Comparison of ENCODE assay signal across 1 cellular context in genomic region chr2:98649135-98649991, GRCh38.
A peak's percentile ranks its signal among the peaks of the same experiment; 100 is the strongest.
TF ChIP-seq lines count a peak whose summit lies in the region.

No MANE protein-coding gene starts in this region.

TF ChIP-seq in HepG2, 621 proteins besides CTCF, POLR2A, EP300 and RAD21 (continued from another document and continues in another):
- TF ChIP-seq ZBTB44 (CRISPR knock-in tag; IDR thresholded peaks at IDR 0.05) (no peak), ZGPAT (CRISPR knock-in tag; IDR thresholded peaks at IDR 0.05) (peak; percentile 63; the same call in 1 of the 2 replicates), RBM39 (IDR thresholded peaks at IDR 0.05; ENCODE audit: low read depth, low read length, poor library complexity, severe bottlenecking) (no peak), TBX2 (CRISPR knock-in tag; IDR thresholded peaks at IDR 0.05; ENCODE audit: borderline replicate concordance) (0 out of 2 replicates have a peak, but pooled peaks have one; percentile 17), ZZZ3 (CRISPR knock-in tag; IDR thresholded peaks at IDR 0.05; ENCODE audit: borderline replicate concordance) (no peak), NCOA5 (CRISPR knock-in tag; IDR thresholded peaks at IDR 0.05) (no peak), REL (CRISPR knock-in tag; conservative IDR thresholded peaks at IDR 0.05) (no peak), FOXM1 (CRISPR knock-in tag; IDR thresholded peaks at IDR 0.05) (no peak), ZNF512B (CRISPR knock-in tag; IDR thresholded peaks at IDR 0.05; ENCODE audit: borderline replicate concordance) (no peak), PHF5A (CRISPR knock-in tag; IDR thresholded peaks at IDR 0.05; ENCODE audit: low read depth, unreplicated experiment) (peak; percentile 76), SMARCC2 (IDR thresholded peaks at IDR 0.05) (no peak), ZBTB20 (CRISPR knock-in tag; IDR thresholded peaks at IDR 0.05; ENCODE audit: borderline replicate concordance, low read depth) (no peak), SALL1 (CRISPR knock-in tag; IDR thresholded peaks at IDR 0.05) (peak; percentile 43; the same call in 1 of the 2 replicates), FUBP1 (CRISPR knock-in tag; IDR thresholded peaks at IDR 0.05; ENCODE audit: borderline replicate concordance) (no peak), ZNF337 (CRISPR knock-in tag; IDR thresholded peaks at IDR 0.05; ENCODE audit: borderline replicate concordance, low read depth) (no peak), NFIB (CRISPR knock-in tag; IDR thresholded peaks at IDR 0.05; ENCODE audit: borderline replicate concordance) (no peak), ZNF280D (CRISPR knock-in tag; IDR thresholded peaks at IDR 0.05) (no peak), ZSCAN29 (CRISPR knock-in tag; conservative IDR thresholded peaks at IDR 0.05) (0 out of 2 replicates have a peak, but pooled peaks have one; percentile 45), PRDM15 (CRISPR knock-in tag; IDR thresholded peaks at IDR 0.05) (no peak), ZBTB21 (CRISPR knock-in tag; IDR thresholded peaks at IDR 0.05) (no peak), MED1 (CRISPR knock-in tag; IDR thresholded peaks at IDR 0.05) (no peak), ZNF160 (CRISPR knock-in tag; IDR thresholded peaks at IDR 0.05) (no peak; the same call in 1 of the 2 replicates), ZNF205 (CRISPR knock-in tag; IDR thresholded peaks at IDR 0.05) (peak; percentile 84; the same call in 1 of the 2 replicates), ZNF138 (CRISPR knock-in tag; IDR thresholded peaks at IDR 0.05; ENCODE audit: low read depth) (no peak), PLSCR1 (CRISPR knock-in tag; IDR thresholded peaks at IDR 0.05; ENCODE audit: borderline replicate concordance) (no peak), ZSCAN20 (CRISPR knock-in tag; IDR thresholded peaks at IDR 0.05; ENCODE audit: borderline replicate concordance) (no peak), PRPF4 (IDR thresholded peaks at IDR 0.05; ENCODE audit: low read depth, low read length, poor library complexity, severe bottlenecking) (no peak), MIER2 (CRISPR knock-in tag; IDR thresholded peaks at IDR 0.05) (peak; percentile 42; the same call in 1 of the 2 replicates), ZNF619 (CRISPR knock-in tag; IDR thresholded peaks at IDR 0.05) (no peak), SOX6 (IDR thresholded peaks at IDR 0.05) (no peak), SOX6 (CRISPR knock-in tag; IDR thresholded peaks at IDR 0.05) (no peak), HINFP (CRISPR knock-in tag; IDR thresholded peaks at IDR 0.05; ENCODE audit: low read depth) (0 out of 2 replicates have a peak, but pooled peaks have one; percentile 53), ZFP91 (CRISPR knock-in tag; IDR thresholded peaks at IDR 0.05; ENCODE audit: borderline replicate concordance) (no peak), ZNF546 (CRISPR knock-in tag; conservative IDR thresholded peaks at IDR 0.05) (no peak), NR1H2 (CRISPR knock-in tag; IDR thresholded peaks at IDR 0.05; ENCODE audit: borderline replicate concordance, low read depth) (no peak), IRF2 (CRISPR knock-in tag; IDR thresholded peaks at IDR 0.05) (peak; percentile 77), ZNF841 (CRISPR knock-in tag; IDR thresholded peaks at IDR 0.05; ENCODE audit: borderline replicate concordance) (no peak), FOXC1 (CRISPR knock-in tag; IDR thresholded peaks at IDR 0.05; ENCODE audit: borderline replicate concordance) (peak; percentile 47; the same call in 1 of the 2 replicates), ZNF224 (CRISPR knock-in tag; IDR thresholded peaks at IDR 0.05) (no peak), SATB2 (CRISPR knock-in tag; IDR thresholded peaks at IDR 0.05) (no peak), EED (CRISPR knock-in tag; IDR thresholded peaks at IDR 0.05) (no peak), NR2F2 (IDR thresholded peaks at IDR 0.05; ENCODE audit: borderline replicate concordance, low read depth) (peak; percentile 43; the same call in 1 of the 2 replicates), ZNF816 (CRISPR knock-in tag; IDR thresholded peaks at IDR 0.05; ENCODE audit: borderline replicate concordance) (no peak), MBD4 (IDR thresholded peaks at IDR 0.05; ENCODE audit: borderline replicate concordance, low read length) (no peak), MBNL3 (CRISPR knock-in tag; conservative IDR thresholded peaks at IDR 0.05) (no peak), EZH2 (conservative IDR thresholded peaks at IDR 0.05; ENCODE audit: low read depth, low read length) (no peak)
